Comparison of ENCODE assay signal across 21 cellular contexts in genomic region chr19:49602806-49603205, GRCh38. TPM values are rescaled to one million over a fixed set of nuclear protein-coding genes. Genes with fewer than 3 reads are reported as not detected.
DNase-seq lines count a peak whose midpoint lies in the region; ATAC-seq, FAIRE-seq and TF ChIP-seq lines count a peak whose summit lies in the region.
"Had no signal": no experiment of that assay in that cellular context is flagged by ENCODE, and none has a peak within 500 bp of the region (broad histone marks: within the 10 kb centered on the region; RNA-seq: fewer than 3 reads in every experiment).

No MANE protein-coding gene starts in this region.

- WGBS in K562 (ENCODE audit: insufficient coverage, low coverage, missing lambda C conversion rate): 89% methylated on average over 2 of the region's 2 CpGs

- no peaks in the 10 kb centered on the region for H3K9me3 Mint-ChIP-seq in progenitor cell of endocrine pancreas (ENCODE audit: low read depth)
- H3K9me3 Mint-ChIP-seq: CD8-positive, alpha-beta memory T cell; HFFc6; IgD-negative memory B cell had no signal

- H2AFZ ChIP-seq in K562 (ENCODE audit: low read depth, low read length): no peak overlapping the region

- H3K4me3 Mint-ChIP-seq in progenitor cell of endocrine pancreas (ENCODE audit: low read depth): no peak overlapping the region
- H3K4me3 Mint-ChIP-seq: B cell, HFFc6, IgD-negative memory B cell had no signal

- POLR2A ChIA-PET in K562 (lab: Yijun Ruan, JAX): no interaction called here

- TF ChIP-seq EP300 in K562 (IDR thresholded peaks at IDR 0.05; ENCODE audit: low read length): no peak

- no peak overlapping the region for H3K4me2 ChIP-seq in K562 (ENCODE audit: insufficient read depth, low read length)
- H3K4me2 ChIP-seq: BLaER1 treated with 17β-estradiol and CSF1 and Interleukin-3, amounts not matched to agents 10 nM and 100 nM had no signal

- no peak for ATAC-seq in K562
- ATAC-seq: HCT116 had no signal

- H3K79me2 ChIP-seq in K562 (ENCODE audit: control insufficient read depth, insufficient read depth, low read length): peaks cover 7% of the 10 kb centered on the region; the same call in 2 of the 3 replicates

- H3K9me1 ChIP-seq in K562 (ENCODE audit: control insufficient read depth, insufficient read depth, low read length): no peaks in the 10 kb centered on the region

- no peaks in the 10 kb centered on the region for H3K9me3 ChIP-seq in K562 (replicated peaks; ENCODE audit: control insufficient read depth, insufficient read depth, low read depth, low read length)
- H3K9me3 ChIP-seq: BLaER1 treated with 17β-estradiol and CSF1 and Interleukin-3, amounts not matched to agents 10 nM and 100 nM had no signal

- DNase-seq in HTR-8/SVneo (ENCODE audit: insufficient read length, low spot score) (no peak), K562 (ENCODE audit: extremely low read depth in 1 of 4, low spot score in 3 of 4) (no peak), progenitor cell of endocrine pancreas (ENCODE audit: low spot score, unreplicated experiment) (no peak), GM13976 (ENCODE audit: low spot score) (no peak), hippocampal formation (lab: John Stamatoyannopoulos, UW) (no peak)
- DNase-seq: CD8-positive, alpha-beta memory T cell; COR-L47; DMS 273 treated with DMSO at 0.1 percent for 48 hours; DMS53; DND-41; EL; GOT3; H7; HFFc6; KG1 had no signal

- TF ChIP-seq CTCF in K562 (IDR thresholded peaks at IDR 0.05 in 2 of 3, conservative IDR thresholded peaks at IDR 0.05 in 1 of 3; ENCODE audit: insufficient read depth in 2 of 3, low read depth in 1 of 3, low read length in 3 of 3): no peak
- no peak for TF ChIP-seq CTCF in progenitor cell of endocrine pancreas (IDR thresholded peaks at IDR 0.05; ENCODE audit: unreplicated experiment)
- no peak for TF ChIP-seq CTCF in GM13976 (IDR thresholded peaks at IDR 0.05; ENCODE audit: borderline replicate concordance, control extremely low read depth, extremely low read depth, insufficient read depth, missing control alignments)

- 0 out of 2 replicates have a peak, but pooled peaks cover 5% of the 10 kb centered on the region for H4K20me1 ChIP-seq in K562 (replicated peaks; ENCODE audit: control insufficient read depth, insufficient read depth, low read length)

- intact Hi-C loops in K562 (cut with micrococcal nuclease): no loop called here

- H3K27ac ChIP-seq in K562 (ENCODE audit: extremely low read depth, low read depth, low read length): no peak overlapping the region
- H3K27ac ChIP-seq: BLaER1 treated with 17β-estradiol and CSF1 and Interleukin-3, amounts not matched to agents 10 nM and 100 nM; HL-60 had no signal

- BruUV-seq in K562 (replicated peaks; lab: Mats Ljungman, UMichigan): no TSS peak

- H3K36me3 Mint-ChIP-seq in progenitor cell of endocrine pancreas (ENCODE audit: insufficient read depth): peaks cover 24% of the 10 kb centered on the region

- H3K27ac Mint-ChIP-seq in progenitor cell of endocrine pancreas: peak overlapping the region; percentile 64
- H3K27ac Mint-ChIP-seq: B cell, HFFc6, IgD-negative memory B cell had no signal

- in situ Hi-C loops in K562 (cut with MboI) (no loop called here), GM13976 (cut with MboI; ENCODE audit: low sequenced_read_pairs, unreplicated experiment) (no loop called here)

- no peaks in the 10 kb centered on the region for H3K27me3 ChIP-seq in K562 (ENCODE audit: control insufficient read depth in 2 of 2, insufficient read depth in 2 of 2, low read length in 2 of 2)
- H3K27me3 ChIP-seq: BLaER1 treated with 17β-estradiol and CSF1 and Interleukin-3, amounts not matched to agents 10 nM and 100 nM had no signal

- FAIRE-seq in HTR-8/SVneo (lab: Jason Lieb, UNC): peak; percentile 58
- FAIRE-seq in K562 (lab: Jason Lieb, UNC): no peak

- no peaks in the 10 kb centered on the region for H3K4me1 Mint-ChIP-seq in progenitor cell of endocrine pancreas (ENCODE audit: low read depth)

- no peak overlapping the region for H3K9ac ChIP-seq in K562 (ENCODE audit: insufficient read depth in 1 of 2, low read depth in 2 of 2, low read length in 2 of 2)
- H3K9ac ChIP-seq: BLaER1 treated with 17β-estradiol and CSF1 and Interleukin-3, amounts not matched to agents 10 nM and 100 nM had no signal

- TF ChIP-seq POLR2A in K562 (conservative IDR thresholded peaks at IDR 0.05): no peak

- no peak overlapping the region for H3K4me3 ChIP-seq in K562
- H3K4me3 ChIP-seq: BLaER1 treated with 17β-estradiol and CSF1 and Interleukin-3, amounts not matched to agents 10 nM and 100 nM had no signal

- H3K4me1 ChIP-seq in K562 (replicated peaks in 1 of 2; ENCODE audit: control insufficient read depth in 2 of 2, insufficient read depth in 2 of 2, low read length in 2 of 2): peaks cover 0 to 8% of the 10 kb centered on the region in 2 experiments; a peak in 2 of 5 replicates

- CTCF ChIA-PET in K562 (lab: Yijun Ruan, JAX; ENCODE audit: low intra/inter-chr PET ratio): no interaction called here

- TF ChIP-seq RAD21 in K562 (CRISPR knock-in tag; conservative IDR thresholded peaks at IDR 0.05 in 1 of 2, IDR thresholded peaks at IDR 0.05 in 1 of 2): no peak

- H3K36me3 ChIP-seq in K562 (ENCODE audit: control insufficient read depth, insufficient read depth, low read length): peaks cover 81% of the 10 kb centered on the region

- no peaks in the 10 kb centered on the region for H3K27me3 Mint-ChIP-seq in progenitor cell of endocrine pancreas
- H3K27me3 Mint-ChIP-seq: B cell; CD8-positive, alpha-beta memory T cell; IgD-negative memory B cell had no signal

RNA-seq across cellular contexts. Expression of gene PRR12, which starts 11.8 kb away (rescaled TPM):
- 7.0 and 14.7 TPM in 2 replicates for total RNA-seq in K562 (2011; cell fraction: chromatin; rRNA removed; ENCODE audit: low replicate concordance)
- 4.5 and 4.9 TPM in 2 replicates for total RNA-seq in K562 (2011; cell fraction: nucleolus; rRNA removed)
- total RNA-seq in K562 (2011; cell fraction: nucleoplasm; rRNA removed): 5.6 and 6.6 TPM in 2 replicates
- total RNA-seq in K562 (2014; rRNA removed) (1.5 and 2.8 TPM in 2 replicates), K562 (2014; rRNA removed; fragmentation: Illumina TruSeq; extraction: Trizol) (0.29 and 0.33 TPM in 2 replicates), K562 (2015; rRNA removed; fragmentation: Illumina TruSeq; extraction: Trizol) (0.98 and 1.7 TPM in 2 replicates), K562 (2021) (18.8 and 21.1 TPM in 2 replicates), progenitor cell of endocrine pancreas (61.2 and 64.5 TPM in 2 replicates)
- polyA plus RNA-seq in K562 (2011; rRNA removed) (0.24 and 0.57 TPM in 2 replicates), K562 (2014; fragmentation: Illumina TruSeq; extraction: Trizol) (3.0 and 6.1 TPM in 2 replicates), K562 (2014; fragmentation: Nextera tagmentation; extraction: Ambion mirVana) (under 1 TPM; 0.01 TPM), K562 (2014; rRNA removed) (4.7 and 7.0 TPM in 2 replicates)
- polyA plus RNA-seq in K562 (2011; cell fraction: cytosol; rRNA removed): 0.13 and 0.40 TPM in 2 replicates
- 1.9 and 3.1 TPM in 2 replicates for polyA plus RNA-seq in K562 (2011; cell fraction: nucleus; rRNA removed)
- polyA plus RNA-seq in K562 (2012): 8.8 and 10.2 TPM in 2 replicates
- polyA minus RNA-seq in K562 (2011; rRNA and poly(A)+ RNA removed): 0.21 and 0.25 TPM in 2 replicates
- 3.7 and 5.3 TPM in 2 replicates for polyA minus RNA-seq in K562 (2011; cell fraction: cytosol; rRNA and poly(A)+ RNA removed)
- polyA minus RNA-seq in K562 (2011; cell fraction: nucleus; rRNA and poly(A)+ RNA removed): 0.81 and 3.3 TPM in 2 replicates

RNA-seq across cellular contexts. Expression of gene PRRG2, which starts 21.7 kb away (rescaled TPM):
- total RNA-seq in K562 (2011; cell fraction: chromatin; rRNA removed; ENCODE audit: low replicate concordance): 2.2 TPM in 1 of 2 replicates, not detected in the other
- 3.0 and 4.7 TPM in 2 replicates for total RNA-seq in K562 (2011; cell fraction: nucleolus; rRNA removed)
- total RNA-seq in K562 (2011; cell fraction: nucleoplasm; rRNA removed): 2.6 and 2.9 TPM in 2 replicates
- total RNA-seq in K562 (2014; rRNA removed) (0.73 and 2.3 TPM in 2 replicates), K562 (2014; rRNA removed; fragmentation: Illumina TruSeq; extraction: Trizol) (0.33 TPM in 1 of 2 replicates, not detected in the other), K562 (2015; rRNA removed; fragmentation: Illumina TruSeq; extraction: Trizol) (0.65 and 0.94 TPM in 2 replicates), K562 (2021) (1.1 TPM in 2 replicates), progenitor cell of endocrine pancreas (6.8 and 8.3 TPM in 2 replicates)
- polyA plus RNA-seq in K562 (2011; rRNA removed) (0.13 and 0.20 TPM in 2 replicates), K562 (2014; fragmentation: Illumina TruSeq; extraction: Trizol) (0.12 and 0.36 TPM in 2 replicates), K562 (2014; fragmentation: Nextera tagmentation; extraction: Ambion mirVana) (under 1 TPM; 0.06 to 0.11 TPM), K562 (2014; rRNA removed) (1.1 and 1.4 TPM in 2 replicates)
- polyA plus RNA-seq in K562 (2011; cell fraction: cytosol; rRNA removed): 0.29 and 1.2 TPM in 2 replicates
- polyA plus RNA-seq in K562 (2011; cell fraction: nucleus; rRNA removed): 0.44 and 0.55 TPM in 2 replicates
- 0.35 and 0.48 TPM in 2 replicates for polyA plus RNA-seq in K562 (2012)
- polyA minus RNA-seq in K562 (2011; rRNA and poly(A)+ RNA removed): 0.33 and 0.46 TPM in 2 replicates
- polyA minus RNA-seq in K562 (2011; cell fraction: cytosol; rRNA and poly(A)+ RNA removed): 1.4 and 1.5 TPM in 2 replicates
- 2.2 and 2.6 TPM in 2 replicates for polyA minus RNA-seq in K562 (2011; cell fraction: nucleus; rRNA and poly(A)+ RNA removed)
- total RNA-seq: G401 had no signal

RNA-seq across cellular contexts. Expression of gene NOSIP, which starts 22.4 kb away (rescaled TPM):
- 37.6 and 115 TPM in 2 replicates for total RNA-seq in K562 (2011; cell fraction: chromatin; rRNA removed; ENCODE audit: low replicate concordance)
- 84.5 and 91.1 TPM in 2 replicates for total RNA-seq in K562 (2011; cell fraction: nucleolus; rRNA removed)
- total RNA-seq in K562 (2011; cell fraction: nucleoplasm; rRNA removed): 70.0 and 84.8 TPM in 2 replicates
- total RNA-seq in K562 (2014; rRNA removed) (153 and 184 TPM in 2 replicates), K562 (2014; rRNA removed; fragmentation: Illumina TruSeq; extraction: Trizol) (29.5 and 44.9 TPM in 2 replicates), K562 (2015; rRNA removed; fragmentation: Illumina TruSeq; extraction: Trizol) (109 and 112 TPM in 2 replicates), K562 (2021) (118 and 130 TPM in 2 replicates), progenitor cell of endocrine pancreas (75.0 and 82.1 TPM in 2 replicates)
- polyA plus RNA-seq in K562 (2011; rRNA removed) (79.9 and 94.3 TPM in 2 replicates), K562 (2014; fragmentation: Illumina TruSeq; extraction: Trizol) (56.7 and 111 TPM in 2 replicates), K562 (2014; fragmentation: Nextera tagmentation; extraction: Ambion mirVana) (10 to 100 TPM; 14.4 to 42.1 TPM), K562 (2014; rRNA removed) (147 and 151 TPM in 2 replicates)
- 138 and 295 TPM in 2 replicates for polyA plus RNA-seq in K562 (2011; cell fraction: cytosol; rRNA removed)
- 106 and 158 TPM in 2 replicates for polyA plus RNA-seq in K562 (2011; cell fraction: nucleus; rRNA removed)
- polyA plus RNA-seq in K562 (2012): 116 and 136 TPM in 2 replicates
- polyA minus RNA-seq in K562 (2011; rRNA and poly(A)+ RNA removed): 47.8 and 60.4 TPM in 2 replicates
- polyA minus RNA-seq in K562 (2011; cell fraction: cytosol; rRNA and poly(A)+ RNA removed): 60.8 and 65.8 TPM in 2 replicates
- polyA minus RNA-seq in K562 (2011; cell fraction: nucleus; rRNA and poly(A)+ RNA removed): 29.6 and 41.9 TPM in 2 replicates

RNA-seq across cellular contexts. Expression of gene RRAS, which starts 37.1 kb away (rescaled TPM):
- 2.5 and 10.0 TPM in 2 replicates for total RNA-seq in K562 (2011; cell fraction: chromatin; rRNA removed; ENCODE audit: low replicate concordance)
- 9.5 and 11.2 TPM in 2 replicates for total RNA-seq in K562 (2011; cell fraction: nucleolus; rRNA removed)
- 8.0 and 8.3 TPM in 2 replicates for total RNA-seq in K562 (2011; cell fraction: nucleoplasm; rRNA removed)
- total RNA-seq in K562 (2014; rRNA removed) (8.2 and 10.4 TPM in 2 replicates), K562 (2014; rRNA removed; fragmentation: Illumina TruSeq; extraction: Trizol) (1.5 and 1.7 TPM in 2 replicates), K562 (2015; rRNA removed; fragmentation: Illumina TruSeq; extraction: Trizol) (3.1 and 3.7 TPM in 2 replicates), K562 (2021) (8.3 and 9.3 TPM in 2 replicates), progenitor cell of endocrine pancreas (2.6 and 3.9 TPM in 2 replicates)
- polyA plus RNA-seq in K562 (2011; rRNA removed) (15.4 and 16.4 TPM in 2 replicates), K562 (2014; fragmentation: Illumina TruSeq; extraction: Trizol) (8.5 and 13.9 TPM in 2 replicates), K562 (2014; fragmentation: Nextera tagmentation; extraction: Ambion mirVana) (1 to 10 TPM in 1 of 2 experiments, under 1 TPM in 1; 0.70 to 1.3 TPM), K562 (2014; rRNA removed) (17.3 and 18.3 TPM in 2 replicates)
- polyA plus RNA-seq in K562 (2011; cell fraction: cytosol; rRNA removed): 26.0 and 54.3 TPM in 2 replicates
- 19.7 and 39.0 TPM in 2 replicates for polyA plus RNA-seq in K562 (2011; cell fraction: nucleus; rRNA removed)
- 14.8 and 16.2 TPM in 2 replicates for polyA plus RNA-seq in K562 (2012)
- polyA minus RNA-seq in K562 (2011; rRNA and poly(A)+ RNA removed): 1.2 and 2.7 TPM in 2 replicates
- polyA minus RNA-seq in K562 (2011; cell fraction: cytosol; rRNA and poly(A)+ RNA removed): 5.5 and 8.4 TPM in 2 replicates
- 2.0 TPM in 2 replicates for polyA minus RNA-seq in K562 (2011; cell fraction: nucleus; rRNA and poly(A)+ RNA removed)

RNA-seq across cellular contexts. Expression of gene SCAF1, which starts 39.2 kb away (rescaled TPM):
- 11.3 and 31.0 TPM in 2 replicates for total RNA-seq in K562 (2011; cell fraction: chromatin; rRNA removed; ENCODE audit: low replicate concordance)
- 16.8 and 21.8 TPM in 2 replicates for total RNA-seq in K562 (2011; cell fraction: nucleolus; rRNA removed)
- total RNA-seq in K562 (2011; cell fraction: nucleoplasm; rRNA removed): 10.6 and 16.9 TPM in 2 replicates
- total RNA-seq in K562 (2014; rRNA removed) (12.9 and 18.0 TPM in 2 replicates), K562 (2014; rRNA removed; fragmentation: Illumina TruSeq; extraction: Trizol) (2.5 and 2.8 TPM in 2 replicates), K562 (2015; rRNA removed; fragmentation: Illumina TruSeq; extraction: Trizol) (4.9 and 6.0 TPM in 2 replicates), K562 (2021) (75.5 and 79.0 TPM in 2 replicates), progenitor cell of endocrine pancreas (83.2 and 90.7 TPM in 2 replicates)
- polyA plus RNA-seq in K562 (2011; rRNA removed) (3.7 and 4.3 TPM in 2 replicates), K562 (2014; fragmentation: Illumina TruSeq; extraction: Trizol) (9.7 and 22.5 TPM in 2 replicates), K562 (2014; fragmentation: Nextera tagmentation; extraction: Ambion mirVana) (under 1 TPM; 0.20 to 0.25 TPM), K562 (2014; rRNA removed) (11.4 and 14.6 TPM in 2 replicates)
- 5.1 and 6.3 TPM in 2 replicates for polyA plus RNA-seq in K562 (2011; cell fraction: cytosol; rRNA removed)
- polyA plus RNA-seq in K562 (2011; cell fraction: nucleus; rRNA removed): 21.1 and 37.2 TPM in 2 replicates
- 36.5 and 39.5 TPM in 2 replicates for polyA plus RNA-seq in K562 (2012)
- 1.1 and 1.9 TPM in 2 replicates for polyA minus RNA-seq in K562 (2011; rRNA and poly(A)+ RNA removed)
- polyA minus RNA-seq in K562 (2011; cell fraction: cytosol; rRNA and poly(A)+ RNA removed): 7.8 and 12.0 TPM in 2 replicates
- polyA minus RNA-seq in K562 (2011; cell fraction: nucleus; rRNA and poly(A)+ RNA removed): 4.8 and 5.6 TPM in 2 replicates
